ENCODE assay signal across 19 cellular contexts in genomic region chr17:50080827-50081226, GRCh38. TPM values are rescaled to one million over a fixed set of nuclear protein-coding genes. Genes with fewer than 3 reads are reported as not detected.
A peak's percentile ranks its signal among the peaks of the same experiment; 100 is the strongest.
DNase-seq lines count a peak whose midpoint lies in the region; ATAC-seq and TF ChIP-seq lines count a peak whose summit lies in the region.
"Had no signal": no experiment of that assay in that cellular context is flagged by ENCODE, and none has a peak within 500 bp of the region (broad histone marks: within the 10 kb centered on the region; RNA-seq: fewer than 3 reads in every experiment).

No MANE protein-coding gene starts in this region.

- no peak overlapping the region for H3K4me3 Mint-ChIP-seq in T-helper 2 cell treated with Interferon-gamma antibody and Interleukin-4, amounts not matched to agents 5 μg/mL and 100 μg/mL, for 36 hours
- H3K4me3 Mint-ChIP-seq: activated CD4-positive, alpha-beta memory T cell treated with anti-CD3 and anti-CD28 coated beads for 36 hours; activated T-cell treated with anti-CD3 and anti-CD28 coated beads, Interleukin-2, amount 50 U/mL, for 24 hours; naive thymus-derived CD4-positive, alpha-beta T cell had no signal

- ATAC-seq in Right ventricle myocardium superior (ENCODE audit: poor library complexity) (peak; percentile 87), lower lobe of right lung (peak in 1 of 2 donors; percentile 26)
- ATAC-seq: naive thymus-derived CD4-positive, alpha-beta T cell had no signal

- H3K9me3 ChIP-seq in right atrium auricular region (no peaks in the 10 kb centered on the region), OCI-LY7 (ENCODE audit: low read length) (peaks cover 5% of the 10 kb centered on the region; the same call in 1 of the 2 replicates), lower lobe of right lung (no peaks in the 10 kb centered on the region), WERI-Rb-1 (ENCODE audit: severe bottlenecking) (no peaks in the 10 kb centered on the region)
- H3K9me3 ChIP-seq: A549, colonic mucosa, left lung had no signal

- BruUV-seq in OCI-LY7 (replicated peaks; lab: Mats Ljungman, UMichigan), result no TSS peak

- no peaks in the 10 kb centered on the region for H3K27me3 Mint-ChIP-seq in T-helper 2 cell treated with Interferon-gamma antibody and Interleukin-4, amounts not matched to agents 5 μg/mL and 100 μg/mL, for 36 hours (ENCODE audit: low read depth)
- H3K27me3 Mint-ChIP-seq: activated CD4-positive, alpha-beta memory T cell treated with anti-CD3 and anti-CD28 coated beads for 36 hours; activated T-cell treated with anti-CD3 and anti-CD28 coated beads, Interleukin-2, amount 50 U/mL, for 24 hours; naive thymus-derived CD4-positive, alpha-beta T cell had no signal

- no peaks in the 10 kb centered on the region for H3K9me3 Mint-ChIP-seq in T-helper 2 cell treated with Interferon-gamma antibody and Interleukin-4, amounts not matched to agents 5 μg/mL and 100 μg/mL, for 36 hours
- H3K9me3 Mint-ChIP-seq: activated CD4-positive, alpha-beta memory T cell treated with anti-CD3 and anti-CD28 coated beads for 36 hours; activated T-cell treated with anti-CD3 and anti-CD28 coated beads, Interleukin-2, amount 50 U/mL, for 24 hours had no signal

- POLR2A ChIA-PET in OCI-LY7 (lab: Charles Lee), result interaction anchor here (0.7 kb wide), 1 partner anchor 292 kb away, joined by 3 read pairs; the partner anchor contains the start of gene EME1

- no peaks in the 10 kb centered on the region for H3K79me2 ChIP-seq in OCI-LY7 (ENCODE audit: insufficient read depth, low read depth, low read length)

- H3K27ac Mint-ChIP-seq in T-helper 2 cell treated with Interferon-gamma antibody and Interleukin-4, amounts not matched to agents 5 μg/mL and 100 μg/mL, for 36 hours, result no peak overlapping the region
- H3K27ac Mint-ChIP-seq: activated CD4-positive, alpha-beta memory T cell treated with anti-CD3 and anti-CD28 coated beads for 36 hours; activated T-cell treated with anti-CD3 and anti-CD28 coated beads, Interleukin-2, amount 50 U/mL, for 24 hours; naive thymus-derived CD4-positive, alpha-beta T cell had no signal

- H3K36me3 Mint-ChIP-seq in T-helper 2 cell treated with Interferon-gamma antibody and Interleukin-4, amounts not matched to agents 5 μg/mL and 100 μg/mL, for 36 hours (ENCODE audit: low read depth), result no peaks in the 10 kb centered on the region

- H3K4me2 ChIP-seq in OCI-LY7 (ENCODE audit: low read length), result peak overlapping the region; percentile 66
- H3K4me2 ChIP-seq: A549 had no signal

- H3K27me3 ChIP-seq in right atrium auricular region (no peaks in the 10 kb centered on the region), lower lobe of right lung (ENCODE audit: low read depth) (no peaks in the 10 kb centered on the region), WERI-Rb-1 (ENCODE audit: insufficient read depth, low read depth, severe bottlenecking) (no peaks in the 10 kb centered on the region)
- H3K27me3 ChIP-seq: colonic mucosa, left lung had no signal

- DNase-seq in Right ventricle myocardium superior, result peak; percentile 72
- no peak for DNase-seq in right atrium auricular region (ENCODE audit: low spot score)
- peak; percentile 87 for DNase-seq in OCI-LY7 (ENCODE audit: low spot score)
- DNase-seq in lower lobe of right lung, result peak; percentile 32
- DNase-seq in WERI-Rb-1, result no peak
- DNase-seq in stimulated activated CD8-positive, alpha-beta memory T cell treated with anti-CD3 and anti-CD28 coated beads, Interleukin-4, amount 100 ng/mL, for 48 hours, result no peak
- DNase-seq in GDM1 (lab: John Stamatoyannopoulos, UW), result no peak
- DNase-seq in T-helper 2 cell treated with Interferon-gamma antibody and Interleukin-4, amounts not matched to agents 5 μg/mL and 100 μg/mL, for 36 hours (ENCODE audit: low spot score), result no peak
- DNase-seq: activated CD4-positive, alpha-beta memory T cell treated with anti-CD3 and anti-CD28 coated beads for 36 hours; activated naive CD4-positive, alpha-beta T cell treated with anti-CD3 and anti-CD28 coated beads, Interleukin-2, amount 50 U/mL, for 16 hours; activated T-cell treated with anti-CD3 and anti-CD28 coated beads, Interleukin-2, amount 50 U/mL, for 24 hours; colonic mucosa; left lung; naive thymus-derived CD4-positive, alpha-beta T cell; NCI-H2107; NCI-H526; stimulated activated naive CD4-positive, alpha-beta T cell; SW 1271 had no signal

- no peaks in the 10 kb centered on the region for H3K9me2 ChIP-seq in OCI-LY7 (ENCODE audit: insufficient read depth, low read length)

- H3K4me3 ChIP-seq in right atrium auricular region (no peak overlapping the region), OCI-LY7 (ENCODE audit: low read depth, low read length, poor library complexity, severe bottlenecking) (peak overlapping the region; percentile 51), lower lobe of right lung (no peak overlapping the region), WERI-Rb-1 (ENCODE audit: low read depth, low read length) (no peak overlapping the region)
- H3K4me3 ChIP-seq: A549, colonic mucosa, left lung had no signal

- H3K4me1 ChIP-seq in right atrium auricular region (peaks cover 0 to 10% of the 10 kb centered on the region in 2 donors), OCI-LY7 (ENCODE audit: insufficient read depth, low read length, poor library complexity, severe bottlenecking) (peaks cover 42% of the 10 kb centered on the region), lower lobe of right lung (no peaks in the 10 kb centered on the region)
- H3K4me1 ChIP-seq: left lung had no signal

- no peak overlapping the region for H3K27ac ChIP-seq in right atrium auricular region
- H3K27ac ChIP-seq in OCI-LY7 (ENCODE audit: low read depth, low read length, poor library complexity, severe bottlenecking), result peak overlapping the region; percentile 91
- no peak overlapping the region for H3K27ac ChIP-seq in lower lobe of right lung
- no peak overlapping the region for H3K27ac ChIP-seq in WERI-Rb-1
- H3K27ac ChIP-seq: colonic mucosa, left lung had no signal

- TF ChIP-seq CTCF in right atrium auricular region (IDR thresholded peaks at IDR 0.05), result no peak
- no peak for TF ChIP-seq CTCF in OCI-LY7 (conservative IDR thresholded peaks at IDR 0.05; ENCODE audit: low read length)
- no peak for TF ChIP-seq CTCF in lower lobe of right lung (IDR thresholded peaks at IDR 0.05)
- TF ChIP-seq CTCF in WERI-Rb-1 (IDR thresholded peaks at IDR 0.05; ENCODE audit: low read depth, low read length), result no peak

- peak overlapping the region; percentile 72; the same call in 1 of the 2 replicates for H2AFZ ChIP-seq in OCI-LY7 (ENCODE audit: low read length)

- no peaks in the 10 kb centered on the region for H4K20me1 ChIP-seq in OCI-LY7 (ENCODE audit: insufficient read depth, low read length)

- H3K36me3 ChIP-seq in right atrium auricular region (peaks cover 49% of the 10 kb centered on the region), OCI-LY7 (ENCODE audit: insufficient read depth, low read length) (peaks cover 47% of the 10 kb centered on the region), lower lobe of right lung (peaks cover 94% of the 10 kb centered on the region), WERI-Rb-1 (peaks cover 54% of the 10 kb centered on the region)
- H3K36me3 ChIP-seq: colonic mucosa had no signal

- CTCF ChIA-PET in OCI-LY7 (lab: Charles Lee; ENCODE audit: unreplicated experiment), result no interaction called here

- no peaks in the 10 kb centered on the region for H3K4me1 Mint-ChIP-seq in T-helper 2 cell treated with Interferon-gamma antibody and Interleukin-4, amounts not matched to agents 5 μg/mL and 100 μg/mL, for 36 hours (ENCODE audit: low read depth)
- H3K4me1 Mint-ChIP-seq: naive thymus-derived CD4-positive, alpha-beta T cell had no signal

- intact Hi-C loops in Right ventricle myocardium superior (cut with DNase I) (no loop called here), OCI-LY7 (cut with micrococcal nuclease; ENCODE audit: unreplicated experiment) (no loop called here), lower lobe of right lung (cut with DNase I) (loop anchor here (10.0 kb wide), 1 partner anchor 56 kb away; no protein-coding TSS in a partner anchor)

RNA-seq across cellular contexts. Expression of gene PDK2, which starts 14.3 kb away (rescaled TPM):
- 250 TPM for total RNA-seq in Right ventricle myocardium superior
- total RNA-seq in right atrium auricular region, result 100 to 1,000 TPM; 186 to 214 TPM
- 10.4 and 21.8 TPM in 2 replicates for total RNA-seq in OCI-LY7 (2014; rRNA removed; shearing (Covaris generic))
- 27.7 and 30.1 TPM in 2 replicates for total RNA-seq in OCI-LY7 (2022)
- 35.7 TPM for total RNA-seq in lower lobe of right lung

RNA-seq across cellular contexts. Expression of gene ITGA3, which starts 24.9 kb away (rescaled TPM):
- total RNA-seq in Right ventricle myocardium superior (12.6 TPM), right atrium auricular region (10 to 100 TPM; 29.5 to 61.8 TPM), OCI-LY7 (2022) (15.2 and 15.6 TPM in 2 replicates), lower lobe of right lung (162 TPM)
- 23.2 and 30.7 TPM in 2 replicates for total RNA-seq in OCI-LY7 (2014; rRNA removed; shearing (Covaris generic))

RNA-seq across cellular contexts. Expression of gene SAMD14, which starts 49.1 kb away (rescaled TPM):
- total RNA-seq in Right ventricle myocardium superior (0.78 TPM), right atrium auricular region (1 to 10 TPM in 1 of 2 donors, under 1 TPM in 1; 0.78 to 1.1 TPM), OCI-LY7 (2022) (0.13 and 0.59 TPM in 2 replicates), lower lobe of right lung (9.2 TPM)
- not detected in 2 replicates for total RNA-seq in OCI-LY7 (2014; rRNA removed; shearing (Covaris generic))

Comparison
In these comparisons a context has a peak if more than half of its experiments do, and no peak if none do; other contexts are left out.
1. DNase-seq: peak in Right ventricle myocardium superior (single experiment), OCI-LY7 (single experiment) and lower lobe of right lung (single experiment); none in right atrium auricular region (single experiment), WERI-Rb-1 (single experiment), stimulated activated CD8-positive, alpha-beta memory T cell treated with anti-CD3 and anti-CD28 coated beads, Interleukin-4, amount 100 ng/mL, for 48 hours (single experiment), GDM1 (single experiment) and T-helper 2 cell treated with Interferon-gamma antibody and Interleukin-4, amounts not matched to agents 5 μg/mL and 100 μg/mL, for 36 hours (single experiment).